In genomic region chr13:27496006-27496405, GRCh38 we compare ENCODE assay signal across 21 cellular contexts. TPM values are rescaled to one million over a fixed set of nuclear protein-coding genes. Genes with fewer than 3 reads are reported as not detected.
A peak's percentile ranks its signal among the peaks of the same experiment; 100 is the strongest.
DNase-seq lines count a peak whose midpoint lies in the region; ATAC-seq and TF ChIP-seq lines count a peak whose summit lies in the region.
"Had no signal": no experiment of that assay in that cellular context is flagged by ENCODE, and none has a peak within 500 bp of the region (broad histone marks: within the 10 kb centered on the region; RNA-seq: fewer than 3 reads in every experiment).

No MANE protein-coding gene starts in this region.

- TF ChIP-seq POLR2A in esophagus squamous epithelium (IDR thresholded peaks at IDR 0.05) = no peak

- H3K27me3 ChIP-seq in right atrium auricular region (no peaks in the 10 kb centered on the region), right cardiac atrium (ENCODE audit: control insufficient read depth, insufficient read depth) (no peaks in the 10 kb centered on the region), osteoblast (ENCODE audit: insufficient read depth, low read length) (peaks cover 6% of the 10 kb centered on the region), esophagus squamous epithelium (no peaks in the 10 kb centered on the region)
- H3K27me3 ChIP-seq: BLaER1 had no signal

- no peak overlapping the region for H3K27ac Mint-ChIP-seq in osteocyte (ENCODE audit: unreplicated experiment)
- H3K27ac Mint-ChIP-seq: B cell; CD4-positive, CD25-positive, alpha-beta regulatory T cell; CD8-positive, alpha-beta T cell; HFFc6 had no signal

- H2AFZ ChIP-seq in osteoblast (ENCODE audit: low read length) = no peak overlapping the region

- no peaks in the 10 kb centered on the region for H4K20me1 ChIP-seq in osteoblast (ENCODE audit: insufficient read depth, low read length)
- H4K20me1 ChIP-seq: BLaER1 had no signal

- TF ChIP-seq CTCF in right atrium auricular region (IDR thresholded peaks at IDR 0.05) (no peak), osteocyte (IDR thresholded peaks at IDR 0.05) (no peak), osteoblast (IDR thresholded peaks at IDR 0.05; ENCODE audit: extremely low read depth, low read depth, low read length) (no peak), esophagus squamous epithelium (IDR thresholded peaks at IDR 0.05) (no peak)

- H3K36me3 Mint-ChIP-seq in osteocyte (ENCODE audit: unreplicated experiment) = no peaks in the 10 kb centered on the region
- H3K36me3 Mint-ChIP-seq: CD4-positive, CD25-positive, alpha-beta regulatory T cell; CD8-positive, alpha-beta T cell had no signal

- H3K4me1 ChIP-seq in right atrium auricular region (no peaks in the 10 kb centered on the region), right cardiac atrium (ENCODE audit: control insufficient read depth, insufficient read depth, low read length) (no peaks in the 10 kb centered on the region), osteoblast (ENCODE audit: insufficient read depth, low read length) (no peaks in the 10 kb centered on the region), esophagus squamous epithelium (peaks cover 0 to 11% (median 0%) of the 10 kb centered on the region in 3 donors)
- H3K4me1 ChIP-seq: A549 had no signal

- no peak for ATAC-seq in right cardiac atrium
- ATAC-seq: A549; CD8-positive, alpha-beta T cell had no signal

- peaks cover 13% of the 10 kb centered on the region for H3K27me3 Mint-ChIP-seq in osteocyte (ENCODE audit: unreplicated experiment)
- H3K27me3 Mint-ChIP-seq: B cell had no signal

- H3K4me3 ChIP-seq in right atrium auricular region (no peak overlapping the region), right cardiac atrium (ENCODE audit: low read length) (no peak overlapping the region), osteoblast (ENCODE audit: insufficient read depth, low read length) (no peak overlapping the region), esophagus squamous epithelium (no peak overlapping the region)
- H3K4me3 ChIP-seq: A549, BLaER1, HAP-1 had no signal

- no peak overlapping the region for H3K4me3 Mint-ChIP-seq in osteocyte (ENCODE audit: unreplicated experiment)
- H3K4me3 Mint-ChIP-seq: B cell; CD4-positive, CD25-positive, alpha-beta regulatory T cell; CD8-positive, alpha-beta T cell; HFFc6 had no signal

- intact Hi-C loops in right cardiac atrium (cut with DNase I) (no loop called here), esophagus squamous epithelium (cut with DNase I) (no loop called here)

- WGBS in right cardiac atrium = 62% methylated on average over 4 of the region's 4 CpGs
- WGBS in esophagus squamous epithelium, 2 donors = 52 to 66% methylated on average over 4 of the region's 4 CpGs

- H3K36me3 ChIP-seq in right atrium auricular region (no peaks in the 10 kb centered on the region), osteoblast (ENCODE audit: insufficient read depth, low read length) (no peaks in the 10 kb centered on the region), esophagus squamous epithelium (no peaks in the 10 kb centered on the region)
- H3K36me3 ChIP-seq: BLaER1, HAP-1 had no signal

- H3K27ac ChIP-seq in right atrium auricular region (no peak overlapping the region), right cardiac atrium (ENCODE audit: low read length) (no peak overlapping the region), osteoblast (ENCODE audit: low read depth, low read length) (no peak overlapping the region), esophagus squamous epithelium (no peak overlapping the region)
- H3K27ac ChIP-seq: A549, BLaER1, C4-2B had no signal

- H3K4me1 Mint-ChIP-seq in osteocyte (ENCODE audit: unreplicated experiment) = no peaks in the 10 kb centered on the region
- H3K4me1 Mint-ChIP-seq: B cell; CD4-positive, CD25-positive, alpha-beta regulatory T cell had no signal

- no peaks in the 10 kb centered on the region for H3K9me3 Mint-ChIP-seq in osteocyte (ENCODE audit: unreplicated experiment)
- H3K9me3 Mint-ChIP-seq: CD8-positive, alpha-beta T cell; HFFc6 had no signal

- peak; percentile 53 for DNase-seq in right atrium auricular region (ENCODE audit: low spot score)
- no peak for DNase-seq in right cardiac atrium
- peak; percentile 65 for DNase-seq in medulla oblongata (ENCODE audit: extremely low spot score)
- peak; percentile 74 for DNase-seq in osteocyte (ENCODE audit: extremely low spot score, unreplicated experiment)
- no peak for DNase-seq in osteoblast (ENCODE audit: insufficient read length, low spot score, missing footprints)
- DNase-seq in esophagus squamous epithelium (lab: John Stamatoyannopoulos, UW) = no peak
- DNase-seq: 8988T; ACHN; CD4-positive, CD25-positive, alpha-beta regulatory T cell; CD8-positive, alpha-beta T cell; DMS 273 treated with DMSO at 0.1 percent for 48 hours; DMS79; EL; GF-D8; GOT3; HFFc6 had no signal

- H3K9me3 ChIP-seq in right atrium auricular region (no peaks in the 10 kb centered on the region), right cardiac atrium (ENCODE audit: control insufficient read depth, low read length) (no peaks in the 10 kb centered on the region), osteoblast (ENCODE audit: low read depth, low read length) (no peaks in the 10 kb centered on the region), esophagus squamous epithelium (no peaks in the 10 kb centered on the region)
- H3K9me3 ChIP-seq: A549, BLaER1, HAP-1 had no signal

- no peaks in the 10 kb centered on the region for H3K79me2 ChIP-seq in osteoblast (ENCODE audit: insufficient read depth, low read length)

- no peak overlapping the region for H3K4me2 ChIP-seq in osteoblast (ENCODE audit: insufficient read depth, low read length)
- H3K4me2 ChIP-seq: A549, BLaER1 had no signal

RNA-seq across cellular contexts. Expression of gene MTIF3, which starts 45.6 kb away (rescaled TPM):
- total RNA-seq in right atrium auricular region = 100 to 1,000 TPM; 113 to 252 TPM
- total RNA-seq in right cardiac atrium = 100 to 1,000 TPM; 102 to 157 (median 123) TPM
- polyA plus RNA-seq in right cardiac atrium = 283 TPM
- total RNA-seq in osteocyte = 38.9 and 41.6 TPM in 2 replicates
- total RNA-seq in osteoblast = 63.6 and 65.5 TPM in 2 replicates
- 10 to 100 TPM; 31.1 to 41.7 (median 35.0) TPM for total RNA-seq in esophagus squamous epithelium

Comparison
In these comparisons a context has a peak if more than half of its experiments do, and no peak if none do; other contexts are left out.
1. DNase-seq: peak in right atrium auricular region (single experiment), medulla oblongata (single experiment) and osteocyte (single experiment); none in right cardiac atrium (0 of 3), osteoblast (single experiment) and esophagus squamous epithelium (single experiment).